In the genomic region with DNA sequence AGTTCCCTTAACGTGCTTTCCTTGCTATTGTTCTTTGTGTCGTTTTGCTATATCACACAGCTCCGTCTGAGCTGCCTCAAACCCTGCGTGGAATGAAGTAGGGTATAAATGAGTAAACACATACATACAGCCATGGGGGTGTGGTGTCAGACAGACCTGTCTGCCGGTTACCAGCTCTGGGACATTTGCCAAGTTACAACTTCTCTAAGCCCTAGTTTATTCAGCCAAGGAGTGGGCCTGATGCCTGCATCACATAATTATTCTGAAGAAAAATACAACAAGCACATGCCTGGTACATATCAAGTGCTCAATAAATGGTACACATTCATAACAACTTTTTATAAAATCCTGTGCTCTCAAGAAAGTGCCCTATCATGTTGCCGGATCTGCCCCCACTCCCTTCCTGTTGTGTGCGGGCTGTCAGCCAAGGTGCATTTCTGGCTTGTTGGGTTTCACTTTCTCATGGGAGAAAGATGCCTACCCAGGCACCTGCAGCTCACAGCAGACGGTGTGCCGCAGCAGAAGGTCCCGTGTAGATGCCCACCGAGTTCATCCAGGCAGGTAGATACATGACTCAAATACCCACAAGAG, we compare ENCODE assay signal across 1 cellular context.
TF ChIP-seq lines count a peak whose summit lies in the region.

No MANE protein-coding gene starts in this region.

TF ChIP-seq in GM12878, 131 proteins besides CTCF, POLR2A, EP300 and RAD21 (continued from another document):
- no peak for TF ChIP-seq KLF5 (IDR thresholded peaks at IDR 0.05; ENCODE audit: partially characterized antibody)
- peak; percentile 41 for TF ChIP-seq SMAD1 (IDR thresholded peaks at IDR 0.05; ENCODE audit: low read depth, partially characterized antibody)
- TF ChIP-seq, protein P1, sequence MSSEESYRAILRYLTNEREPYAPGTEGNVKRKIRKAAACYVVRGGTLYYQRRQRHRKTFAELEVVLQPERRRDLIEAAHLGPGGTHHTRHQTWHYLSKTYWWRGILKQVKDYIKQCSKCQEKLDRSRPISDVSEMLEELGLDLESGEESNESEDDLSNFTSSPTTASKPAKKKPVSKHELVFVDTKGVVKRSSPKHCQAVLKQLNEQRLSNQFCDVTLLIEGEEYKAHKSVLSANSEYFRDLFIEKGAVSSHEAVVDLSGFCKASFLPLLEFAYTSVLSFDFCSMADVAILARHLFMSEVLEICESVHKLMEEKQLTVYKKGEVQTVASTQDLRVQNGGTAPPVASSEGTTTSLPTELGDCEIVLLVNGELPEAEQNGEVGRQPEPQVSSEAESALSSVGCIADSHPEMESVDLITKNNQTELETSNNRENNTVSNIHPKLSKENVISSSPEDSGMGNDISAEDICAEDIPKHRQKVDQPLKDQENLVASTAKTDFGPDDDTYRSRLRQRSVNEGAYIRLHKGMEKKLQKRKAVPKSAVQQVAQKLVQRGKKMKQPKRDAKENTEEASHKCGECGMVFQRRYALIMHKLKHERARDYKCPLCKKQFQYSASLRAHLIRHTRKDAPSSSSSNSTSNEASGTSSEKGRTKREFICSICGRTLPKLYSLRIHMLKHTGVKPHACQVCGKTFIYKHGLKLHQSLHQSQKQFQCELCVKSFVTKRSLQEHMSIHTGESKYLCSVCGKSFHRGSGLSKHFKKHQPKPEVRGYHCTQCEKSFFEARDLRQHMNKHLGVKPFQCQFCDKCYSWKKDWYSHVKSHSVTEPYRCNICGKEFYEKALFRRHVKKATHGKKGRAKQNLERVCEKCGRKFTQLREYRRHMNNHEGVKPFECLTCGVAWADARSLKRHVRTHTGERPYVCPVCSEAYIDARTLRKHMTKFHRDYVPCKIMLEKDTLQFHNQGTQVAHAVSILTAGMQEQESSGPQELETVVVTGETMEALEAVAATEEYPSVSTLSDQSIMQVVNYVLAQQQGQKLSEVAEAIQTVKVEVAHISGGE (CRISPR knock-in tag; IDR thresholded peaks at IDR 0.05) = no peak
- TF ChIP-seq SMC3 (IDR thresholded peaks at IDR 0.05; ENCODE audit: borderline replicate concordance, low read length) = no peak
- TF ChIP-seq, protein P2, sequence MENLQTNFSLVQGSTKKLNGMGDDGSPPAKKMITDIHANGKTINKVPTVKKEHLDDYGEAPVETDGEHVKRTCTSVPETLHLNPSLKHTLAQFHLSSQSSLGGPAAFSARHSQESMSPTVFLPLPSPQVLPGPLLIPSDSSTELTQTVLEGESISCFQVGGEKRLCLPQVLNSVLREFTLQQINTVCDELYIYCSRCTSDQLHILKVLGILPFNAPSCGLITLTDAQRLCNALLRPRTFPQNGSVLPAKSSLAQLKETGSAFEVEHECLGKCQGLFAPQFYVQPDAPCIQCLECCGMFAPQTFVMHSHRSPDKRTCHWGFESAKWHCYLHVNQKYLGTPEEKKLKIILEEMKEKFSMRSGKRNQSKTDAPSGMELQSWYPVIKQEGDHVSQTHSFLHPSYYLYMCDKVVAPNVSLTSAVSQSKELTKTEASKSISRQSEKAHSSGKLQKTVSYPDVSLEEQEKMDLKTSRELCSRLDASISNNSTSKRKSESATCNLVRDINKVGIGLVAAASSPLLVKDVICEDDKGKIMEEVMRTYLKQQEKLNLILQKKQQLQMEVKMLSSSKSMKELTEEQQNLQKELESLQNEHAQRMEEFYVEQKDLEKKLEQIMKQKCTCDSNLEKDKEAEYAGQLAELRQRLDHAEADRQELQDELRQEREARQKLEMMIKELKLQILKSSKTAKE (IDR thresholded peaks at IDR 0.05; ENCODE audit: low read depth, poor library complexity, severe bottlenecking) = peak; percentile 39
- no peak for TF ChIP-seq MYC (IDR thresholded peaks at IDR 0.05; ENCODE audit: insufficient read depth, insufficient read length, insufficient replicate concordance, low read length, severe bottlenecking)
- TF ChIP-seq SREBF1 (IDR thresholded peaks at IDR 0.05; ENCODE audit: low read length) = no peak
- TF ChIP-seq HCFC1 (IDR thresholded peaks at IDR 0.05; ENCODE audit: low read length) = no peak
- TF ChIP-seq, protein P3, sequence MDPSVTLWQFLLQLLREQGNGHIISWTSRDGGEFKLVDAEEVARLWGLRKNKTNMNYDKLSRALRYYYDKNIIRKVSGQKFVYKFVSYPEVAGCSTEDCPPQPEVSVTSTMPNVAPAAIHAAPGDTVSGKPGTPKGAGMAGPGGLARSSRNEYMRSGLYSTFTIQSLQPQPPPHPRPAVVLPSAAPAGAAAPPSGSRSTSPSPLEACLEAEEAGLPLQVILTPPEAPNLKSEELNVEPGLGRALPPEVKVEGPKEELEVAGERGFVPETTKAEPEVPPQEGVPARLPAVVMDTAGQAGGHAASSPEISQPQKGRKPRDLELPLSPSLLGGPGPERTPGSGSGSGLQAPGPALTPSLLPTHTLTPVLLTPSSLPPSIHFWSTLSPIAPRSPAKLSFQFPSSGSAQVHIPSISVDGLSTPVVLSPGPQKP (IDR thresholded peaks at IDR 0.05; ENCODE audit: low read depth, low read length) = no peak
- TF ChIP-seq KAT2A (conservative IDR thresholded peaks at IDR 0.05; ENCODE audit: control insufficient read depth, low read depth, low read length) = no peak
- TF ChIP-seq NRF1 (conservative IDR thresholded peaks at IDR 0.05; ENCODE audit: low read depth, low read length) = no peak
- no peak for TF ChIP-seq BCL11A (IDR thresholded peaks at IDR 0.05; ENCODE audit: low read depth, low read length)
- TF ChIP-seq TCF12 (IDR thresholded peaks at IDR 0.05; ENCODE audit: low read depth, low read length) = 0 out of 2 replicates have a peak, but pooled peaks have one; percentile 27
- no peak for TF ChIP-seq SIX5 (IDR thresholded peaks at IDR 0.05; ENCODE audit: low read depth, low read length, severe bottlenecking)
- TF ChIP-seq MXI1 (IDR thresholded peaks at IDR 0.05; ENCODE audit: low read depth, low read length) = no peak
- TF ChIP-seq CBFB (IDR thresholded peaks at IDR 0.05; ENCODE audit: low read depth) = no peak
- 0 out of 2 replicates have a peak, but pooled peaks have one; percentile 12 for TF ChIP-seq MTA2 (IDR thresholded peaks at IDR 0.05; ENCODE audit: low read depth)
- TF ChIP-seq ETV6 (conservative IDR thresholded peaks at IDR 0.05 in 1 of 2, IDR thresholded peaks at IDR 0.05 in 1 of 2; ENCODE audit: borderline replicate concordance in 1 of 2, low read depth in 1 of 2) = no peak; a peak in 1 of 4 replicates
- TF ChIP-seq, protein P4, sequence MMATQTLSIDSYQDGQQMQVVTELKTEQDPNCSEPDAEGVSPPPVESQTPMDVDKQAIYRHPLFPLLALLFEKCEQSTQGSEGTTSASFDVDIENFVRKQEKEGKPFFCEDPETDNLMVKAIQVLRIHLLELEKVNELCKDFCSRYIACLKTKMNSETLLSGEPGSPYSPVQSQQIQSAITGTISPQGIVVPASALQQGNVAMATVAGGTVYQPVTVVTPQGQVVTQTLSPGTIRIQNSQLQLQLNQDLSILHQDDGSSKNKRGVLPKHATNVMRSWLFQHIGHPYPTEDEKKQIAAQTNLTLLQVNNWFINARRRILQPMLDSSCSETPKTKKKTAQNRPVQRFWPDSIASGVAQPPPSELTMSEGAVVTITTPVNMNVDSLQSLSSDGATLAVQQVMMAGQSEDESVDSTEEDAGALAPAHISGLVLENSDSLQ (IDR thresholded peaks at IDR 0.05) = peak; percentile 46
- TF ChIP-seq STAT1 (conservative IDR thresholded peaks at IDR 0.05) = no peak
- no peak for TF ChIP-seq ZBED1 (IDR thresholded peaks at IDR 0.05; ENCODE audit: borderline replicate concordance)
- TF ChIP-seq NFYA (IDR thresholded peaks at IDR 0.05; ENCODE audit: borderline replicate concordance, low read depth, low read length) = no peak
- TF ChIP-seq, protein P5, sequence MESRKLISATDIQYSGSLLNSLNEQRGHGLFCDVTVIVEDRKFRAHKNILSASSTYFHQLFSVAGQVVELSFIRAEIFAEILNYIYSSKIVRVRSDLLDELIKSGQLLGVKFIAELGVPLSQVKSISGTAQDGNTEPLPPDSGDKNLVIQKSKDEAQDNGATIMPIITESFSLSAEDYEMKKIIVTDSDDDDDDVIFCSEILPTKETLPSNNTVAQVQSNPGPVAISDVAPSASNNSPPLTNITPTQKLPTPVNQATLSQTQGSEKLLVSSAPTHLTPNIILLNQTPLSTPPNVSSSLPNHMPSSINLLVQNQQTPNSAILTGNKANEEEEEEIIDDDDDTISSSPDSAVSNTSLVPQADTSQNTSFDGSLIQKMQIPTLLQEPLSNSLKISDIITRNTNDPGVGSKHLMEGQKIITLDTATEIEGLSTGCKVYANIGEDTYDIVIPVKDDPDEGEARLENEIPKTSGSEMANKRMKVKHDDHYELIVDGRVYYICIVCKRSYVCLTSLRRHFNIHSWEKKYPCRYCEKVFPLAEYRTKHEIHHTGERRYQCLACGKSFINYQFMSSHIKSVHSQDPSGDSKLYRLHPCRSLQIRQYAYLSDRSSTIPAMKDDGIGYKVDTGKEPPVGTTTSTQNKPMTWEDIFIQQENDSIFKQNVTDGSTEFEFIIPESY (IDR thresholded peaks at IDR 0.05) = no peak
- no peak for TF ChIP-seq ZNF384 (IDR thresholded peaks at IDR 0.05; ENCODE audit: borderline replicate concordance, low read depth, low read length)
- 0 out of 2 replicates have a peak, but pooled peaks have one; percentile 21 for TF ChIP-seq IKZF1 (conservative IDR thresholded peaks at IDR 0.05)
- no peak for TF ChIP-seq FOXM1 (IDR thresholded peaks at IDR 0.05; ENCODE audit: low read depth, low read length)
- TF ChIP-seq TBL1XR1 (IDR thresholded peaks at IDR 0.05; ENCODE audit: low read depth, low read length) = no peak
- TF ChIP-seq RAD51 (IDR thresholded peaks at IDR 0.05) = no peak
- TF ChIP-seq, protein P6, sequence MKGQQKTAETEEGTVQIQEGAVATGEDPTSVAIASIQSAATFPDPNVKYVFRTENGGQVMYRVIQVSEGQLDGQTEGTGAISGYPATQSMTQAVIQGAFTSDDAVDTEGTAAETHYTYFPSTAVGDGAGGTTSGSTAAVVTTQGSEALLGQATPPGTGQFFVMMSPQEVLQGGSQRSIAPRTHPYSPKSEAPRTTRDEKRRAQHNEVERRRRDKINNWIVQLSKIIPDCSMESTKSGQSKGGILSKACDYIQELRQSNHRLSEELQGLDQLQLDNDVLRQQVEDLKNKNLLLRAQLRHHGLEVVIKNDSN (IDR thresholded peaks at IDR 0.05; ENCODE audit: borderline replicate concordance, extremely low read length, insufficient read depth, low read depth, low read length) = no peak
- TF ChIP-seq ZNF217 (IDR thresholded peaks at IDR 0.05) = no peak
